Comparison of ENCODE assay signal across 8 cellular contexts in the genomic region with DNA sequence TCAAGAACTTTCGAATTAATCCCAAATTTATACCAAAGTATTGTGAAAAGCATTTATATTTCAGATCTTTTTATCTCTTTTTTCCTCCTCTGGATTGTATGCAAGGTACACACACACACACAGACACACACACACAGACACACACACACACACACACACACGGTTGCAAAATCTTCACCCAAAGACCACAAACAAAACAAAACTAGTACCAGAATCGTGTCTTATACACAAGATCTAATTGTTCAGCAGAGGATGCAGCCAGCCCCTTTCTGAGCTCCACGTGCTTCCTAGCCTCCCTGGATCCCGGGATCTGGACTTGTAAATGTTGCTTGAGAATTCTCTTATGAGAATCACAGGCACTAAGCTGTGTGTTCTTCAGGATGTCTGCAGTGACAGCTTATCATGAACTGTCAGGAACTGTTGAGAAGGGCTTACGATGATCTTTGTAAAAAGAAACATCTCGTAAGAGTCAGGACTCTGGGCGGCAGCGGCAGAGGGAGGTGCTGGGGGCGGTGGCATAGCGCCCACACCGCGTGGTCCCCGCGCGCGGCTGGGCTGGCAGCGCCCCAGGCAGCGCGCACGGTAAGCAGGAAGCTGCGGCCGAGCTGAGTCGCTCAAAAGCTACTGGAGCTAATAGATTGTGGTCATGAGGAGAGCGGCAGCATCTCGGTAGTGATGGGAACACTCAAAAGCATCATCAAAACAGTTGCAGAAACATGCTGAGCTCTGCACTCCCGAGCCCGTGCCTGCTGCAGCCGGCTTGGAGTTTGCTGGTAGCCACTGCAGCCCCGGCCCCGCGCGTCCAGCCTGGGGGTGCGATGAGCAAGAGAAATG.
DNase-seq lines count a peak whose midpoint lies in the region; ATAC-seq, FAIRE-seq and TF ChIP-seq lines count a peak whose summit lies in the region.

No MANE protein-coding gene starts in this region.

- peak overlapping the region; percentile 50 for H3K4me3 ChIP-seq in PC-9
- H3K4me3 ChIP-seq in pancreas, result no peak overlapping the region
- H3K4me3 ChIP-seq in thymus (ENCODE audit: low read length), result peak overlapping the region; percentile 49

- no peaks in the 10 kb centered on the region for H4K20me1 ChIP-seq in PC-9 (ENCODE audit: insufficient read depth)

- H2AFZ ChIP-seq in PC-9, result peak overlapping the region; percentile 76

- H3K27me3 ChIP-seq in PC-9 (ENCODE audit: insufficient read depth, low read depth), result no peaks in the 10 kb centered on the region
- peaks cover 0 to 19% (median 0%) of the 10 kb centered on the region in 4 donors for H3K27me3 ChIP-seq in pancreas
- H3K27me3 ChIP-seq in thymus (ENCODE audit: control insufficient read depth, insufficient read depth), result no peaks in the 10 kb centered on the region

- FAIRE-seq in frontal cortex (lab: Jason Lieb, UNC) (no peak), pancreas (lab: Jason Lieb, UNC) (no peak)

- BruUV-seq in PC-9 (replicated peaks; lab: Mats Ljungman, UMichigan), result no TSS peak

- no peaks in the 10 kb centered on the region for H3K9me2 ChIP-seq in PC-9 (ENCODE audit: insufficient read depth)

- CTCF ChIA-PET in PC-9 (lab: Charles Lee), result interaction anchor here (0.6 to 0.8 kb wide), 2 partner anchors 96 to 257 kb away, joined by 3 to 6 read pairs; no protein-coding TSS in a partner anchor

- DNase-seq in PC-9, result peak; percentile 52 to 69
- peak; percentile 67 to 77 for DNase-seq in activated T-helper 1 cell treated with anti-CD3 and anti-CD28 coated beads, Interleukin-2, amount 50 U/mL, for 16 hours (ENCODE audit: low read depth in 1 of 2, low spot score in 1 of 2)
- DNase-seq in frontal cortex (ENCODE audit: low spot score in 2 of 2), result peak; percentile 40 to 48
- peak; percentile 2 to 61 (median 20) for DNase-seq in pancreas
- no peak for DNase-seq in NAMALWA (ENCODE audit: low spot score)

- ATAC-seq in GM18502 (IDR thresholded peaks at IDR 0.05; ENCODE audit: poor library complexity, unreplicated experiment), result peak; percentile 97
- ATAC-seq in HG02642 (IDR thresholded peaks at IDR 0.05; ENCODE audit: poor library complexity, unreplicated experiment), result peak; percentile 90
- peak in 3 of 4 donors; percentile 75 to 87 (median 79) for ATAC-seq in pancreas

- no peaks in the 10 kb centered on the region for H3K79me2 ChIP-seq in PC-9 (ENCODE audit: low read depth)

- H3K4me2 ChIP-seq in PC-9, result peak overlapping the region; percentile 76

- H3K9me3 ChIP-seq in PC-9 (ENCODE audit: insufficient read depth, low read depth) (no peaks in the 10 kb centered on the region), pancreas (no peaks in the 10 kb centered on the region), thymus (ENCODE audit: control insufficient read depth) (no peaks in the 10 kb centered on the region)

- no peaks in the 10 kb centered on the region for H3K4me1 ChIP-seq in PC-9 (replicated peaks; ENCODE audit: insufficient read depth)
- H3K4me1 ChIP-seq in pancreas, result no peaks in the 10 kb centered on the region
- peaks cover 27% of the 10 kb centered on the region for H3K4me1 ChIP-seq in thymus (ENCODE audit: control insufficient read depth, insufficient read depth, low read length)

- 3 to 4% methylated on average over 31 to 34 of the region's 34 CpGs for WGBS in pancreas, 2 donors
- WGBS in thymus, result under 1% methylated on average over 34 of the region's 34 CpGs

- POLR2A ChIA-PET in PC-9 (lab: Charles Lee; ENCODE audit: unreplicated experiment), result interaction anchor here (0.7 kb wide), 1 partner anchor 137 kb away, joined by 7 read pairs; no protein-coding TSS in a partner anchor

- H3K27ac ChIP-seq in PC-9 (no peak overlapping the region), pancreas (no peak overlapping the region), thymus (ENCODE audit: low read depth) (peak overlapping the region; percentile 87)

- H3K36me3 ChIP-seq in PC-9 (ENCODE audit: low read depth) (no peaks in the 10 kb centered on the region), pancreas (no peaks in the 10 kb centered on the region), thymus (ENCODE audit: control insufficient read depth, insufficient read depth) (no peaks in the 10 kb centered on the region)

- intact Hi-C loops in PC-9 (cut with micrococcal nuclease; ENCODE audit: unreplicated experiment), result no loop called here
- intact Hi-C loops in pancreas (cut with DNase I), result no loop called here

- TF ChIP-seq CTCF in PC-9 (conservative IDR thresholded peaks at IDR 0.05) (no peak), pancreas (IDR thresholded peaks at IDR 0.05) (no peak)

- H3F3A ChIP-seq in PC-9 (ENCODE audit: insufficient read depth, low read depth), result no peaks in the 10 kb centered on the region

Comparison
In these comparisons a context has a peak if more than half of its experiments do, and no peak if none do; other contexts are left out.
1. H3K4me3 ChIP-seq: peak in PC-9 (single experiment) and thymus (single experiment); none in pancreas (0 of 4).
2. Peak in every context shown above with its lines, with median percentiles within 50 percentile points of each other: ATAC-seq.